Comparison of ENCODE assay signal across 1 cellular context in the genomic region with DNA sequence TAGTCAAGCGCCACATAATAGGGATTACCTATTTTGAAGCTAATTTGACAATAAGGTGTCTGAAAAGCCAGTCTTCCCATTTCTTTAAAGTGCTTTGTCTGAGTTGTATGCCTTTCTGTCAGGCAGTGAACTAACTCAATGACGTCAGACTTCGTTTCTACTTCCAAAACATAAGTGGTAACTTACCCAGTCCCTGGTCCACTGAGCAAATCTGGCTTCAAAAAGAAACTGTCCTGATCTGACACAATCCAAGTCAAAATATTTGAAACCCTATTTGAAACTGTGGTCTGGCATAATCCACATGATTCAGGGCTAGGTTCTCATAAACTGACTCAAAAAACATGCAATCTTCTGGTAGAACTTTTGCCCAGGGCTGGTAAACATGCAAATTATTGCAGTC.
TF ChIP-seq lines count a peak whose summit lies in the region.

No MANE protein-coding gene starts in this region.

TF ChIP-seq in K562, 482 proteins besides CTCF, POLR2A, EP300 and RAD21 (continued from another document):
- no peak for TF ChIP-seq FIP1L1 (IDR thresholded peaks at IDR 0.05; ENCODE audit: low read depth, low read length, poor library complexity, severe bottlenecking)
- no peak for TF ChIP-seq BRCA1 (IDR thresholded peaks at IDR 0.05)
- no peak for TF ChIP-seq BRCA1 (CRISPR knock-in tag; IDR thresholded peaks at IDR 0.05)
- TF ChIP-seq TCF7 (IDR thresholded peaks at IDR 0.05; ENCODE audit: borderline replicate concordance), result no peak
- TF ChIP-seq USF1 (CRISPR knock-in tag; IDR thresholded peaks at IDR 0.05), result no peak
- TF ChIP-seq ATF7 (IDR thresholded peaks at IDR 0.05), result peak; percentile 80
- TF ChIP-seq MCM7 (IDR thresholded peaks at IDR 0.05), result no peak
- no peak for TF ChIP-seq CEBPB (tag; IDR thresholded peaks at IDR 0.05)
- no peak for TF ChIP-seq KLF16 (IDR thresholded peaks at IDR 0.05)
- peak; percentile 39; the same call in 1 of the 2 replicates for TF ChIP-seq ATF3 (IDR thresholded peaks at IDR 0.05)
- TF ChIP-seq ATF3 (CRISPR knock-in tag; conservative IDR thresholded peaks at IDR 0.05), result no peak
